18 cellular contexts compared by ENCODE assay signal in genomic region chr10:112223725-112224124, GRCh38. TPM values are rescaled to one million over a fixed set of nuclear protein-coding genes. Genes with fewer than 3 reads are reported as not detected.
"Had no signal": no experiment of that assay in that cellular context is flagged by ENCODE, and none has a peak within 500 bp of the region (broad histone marks: within the 10 kb centered on the region; RNA-seq: fewer than 3 reads in every experiment).

No MANE protein-coding gene starts in this region.

- H2AFZ ChIP-seq: parathyroid adenoma had no signal

- H3K27ac ChIP-seq: esophagus squamous epithelium, parathyroid adenoma, skin epidermis, WERI-Rb-1 had no signal

- H3K9ac ChIP-seq: parathyroid adenoma had no signal

- H3K4me3 ChIP-seq: esophagus squamous epithelium, skin epidermis had no signal

- H3K36me3 ChIP-seq: esophagus squamous epithelium, WERI-Rb-1 had no signal

- H3K4me1 ChIP-seq: esophagus squamous epithelium, parathyroid adenoma had no signal

- DNase-seq: activated CD4-positive, alpha-beta memory T cell treated with anti-CD3 and anti-CD28 coated beads for 36 hours; activated naive CD4-positive, alpha-beta T cell treated with anti-CD3 and anti-CD28 coated beads, Interleukin-2, amount 10 ng/mL, durations not matched to agents 7 days and 5 days; activated T-cell treated with anti-CD3 and anti-CD28 coated beads, Interleukin-2, amount 50 U/mL, for 24 hours; esophagus squamous epithelium; foreskin melanocyte; immature natural killer cell; left cardiac atrium; naive thymus-derived CD8-positive, alpha-beta T cell; retina; stimulated activated CD4-positive, alpha-beta T cell treated with anti-CD3 and anti-CD28 coated beads, Interleukin-4, amount 100 ng/mL, for 24 hours; stimulated activated naive CD4-positive, alpha-beta T cell treated with Interleukin-2 at 50 U/mL for 16 hours; WERI-Rb-1 had no signal

- ATAC-seq: left cardiac atrium; naive thymus-derived CD8-positive, alpha-beta T cell had no signal

- FAIRE-seq: colon had no signal

- H3K79me2 ChIP-seq: parathyroid adenoma had no signal

RNA-seq across cellular contexts. Expression of gene TECTB, which starts 59.5 kb away (rescaled TPM):
- total RNA-seq: activated CD4-positive, alpha-beta memory T cell treated with anti-CD3 and anti-CD28 coated beads for 36 hours; cardiac septum; esophagus squamous epithelium; left cardiac atrium; mucosa of gallbladder; naive thymus-derived CD8-positive, alpha-beta T cell; T-helper 1 cell treated with Interleukin-12 subunit alpha and Interleukin-12 subunit beta and Interleukin-4 antibody, amounts not matched to agents 30 ng/mL and 1 ng/mL, for 36 hours had no signal
- polyA plus RNA-seq: immature natural killer cell; naive thymus-derived CD8-positive, alpha-beta T cell had no signal
